In the genomic region with DNA sequence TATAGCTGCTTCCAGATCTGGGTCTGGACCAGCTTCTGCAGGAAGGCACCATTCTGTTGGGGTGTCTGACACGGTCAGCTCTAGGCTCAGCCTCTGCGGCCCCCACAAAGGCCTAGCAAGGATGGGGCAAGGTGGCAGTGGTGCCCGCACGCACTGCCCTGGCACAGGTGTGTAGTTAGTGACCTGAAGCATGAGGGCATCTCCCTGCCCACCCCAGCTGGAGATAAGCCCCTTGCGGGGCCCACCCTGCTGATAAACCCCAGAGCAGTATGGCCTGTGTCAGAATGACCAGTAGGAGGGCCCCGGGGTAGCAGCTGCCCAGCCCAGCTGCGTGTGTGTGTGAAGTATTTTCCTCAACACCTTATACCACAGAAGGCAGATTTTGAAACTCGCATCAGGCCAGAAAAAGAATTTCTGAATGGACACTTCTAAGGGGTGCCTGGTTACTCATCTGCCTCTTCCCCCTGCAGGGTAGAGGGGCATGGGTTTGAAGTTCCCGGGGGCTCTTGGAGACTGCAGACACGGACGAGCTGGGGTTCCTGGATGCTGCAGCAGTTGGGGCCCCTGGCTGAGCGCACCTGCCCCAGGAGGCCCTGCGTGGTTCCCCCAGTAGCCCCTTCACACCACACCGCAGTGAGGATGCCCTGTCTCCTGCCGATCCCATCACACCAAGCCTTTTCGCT, we compare ENCODE assay signal across 8 cellular contexts. TPM values are rescaled to one million over a fixed set of nuclear protein-coding genes. Genes with fewer than 3 reads are reported as not detected.
DNase-seq lines count a peak whose midpoint lies in the region; ATAC-seq and TF ChIP-seq lines count a peak whose summit lies in the region.

No MANE protein-coding gene starts in this region.

- peaks cover 48% of the 10 kb centered on the region for H4K20me1 ChIP-seq in osteoblast (ENCODE audit: insufficient read depth, low read length)

- DNase-seq in OCI-M1 (lab: John Stamatoyannopoulos, UW) (peak; percentile 35), ecto neural progenitor cell (ENCODE audit: low spot score) (peak; percentile 48), osteoblast (ENCODE audit: insufficient read length, low spot score, missing footprints) (peak; percentile 87), GM19238 (ENCODE audit: insufficient read length, low spot score) (no peak), foreskin melanocyte (no peak), retina (no peak), putamen (ENCODE audit: low spot score) (no peak)

- H3K79me2 ChIP-seq in osteoblast (ENCODE audit: insufficient read depth, low read length), result peaks cover 67% of the 10 kb centered on the region

- no peak overlapping the region for H3K4me2 ChIP-seq in osteoblast (ENCODE audit: insufficient read depth, low read length)

- no peaks in the 10 kb centered on the region for H3K27me3 ChIP-seq in osteoblast (ENCODE audit: insufficient read depth, low read length)

- peak overlapping the region; percentile 42 for H3K27ac ChIP-seq in osteoblast (ENCODE audit: low read depth, low read length)

- H3K36me3 ChIP-seq in osteoblast (ENCODE audit: insufficient read depth, low read length), result peaks cover 60% of the 10 kb centered on the region

- H2AFZ ChIP-seq in osteoblast (ENCODE audit: low read length), result no peak overlapping the region

- H3K4me3 ChIP-seq in osteoblast (ENCODE audit: insufficient read depth, low read length), result no peak overlapping the region

- no peak for ATAC-seq in GM18505 (IDR thresholded peaks at IDR 0.05; ENCODE audit: unreplicated experiment)

- peaks cover 31% of the 10 kb centered on the region for H3K4me1 ChIP-seq in osteoblast (ENCODE audit: insufficient read depth, low read length)

- TF ChIP-seq CTCF in osteoblast (IDR thresholded peaks at IDR 0.05; ENCODE audit: extremely low read depth, low read depth, low read length), result no peak

- no peaks in the 10 kb centered on the region for H3K9me3 ChIP-seq in osteoblast (ENCODE audit: low read depth, low read length)

- peak; percentile 3 for TF ChIP-seq POLR2A in GM18505 (IDR thresholded peaks at IDR 0.05; ENCODE audit: borderline replicate concordance, extremely low read depth, insufficient read depth, insufficient read length)

RNA-seq across cellular contexts. Expression of a gene that starts 4.6 kb away (rescaled TPM):
- total RNA-seq in osteoblast, result 120 and 133 TPM in 2 replicates

RNA-seq across cellular contexts. Expression of a gene that starts 6.2 kb away (rescaled TPM):
- 1,119 and 1,240 TPM in 2 replicates for total RNA-seq in osteoblast

RNA-seq across cellular contexts. Expression of a gene that starts 24.8 kb away (rescaled TPM):
- total RNA-seq in osteoblast, result 58.0 and 60.1 TPM in 2 replicates

RNA-seq across cellular contexts. Expression of a gene that starts 24.9 kb away (rescaled TPM):
- total RNA-seq in osteoblast, result 105 and 123 TPM in 2 replicates

RNA-seq across cellular contexts. Expression of a gene that starts 31.7 kb away (rescaled TPM):
- not detected in 2 replicates for total RNA-seq in osteoblast

Comparison
In these comparisons a context has a peak if more than half of its experiments do, and no peak if none do; other contexts are left out.
1. DNase-seq: peak in OCI-M1 (single experiment), ecto neural progenitor cell (single experiment) and osteoblast (single experiment); none in GM19238 (single experiment), foreskin melanocyte (single experiment), retina (single experiment) and putamen (single experiment).